23 cellular contexts compared by ENCODE assay signal in the genomic region with DNA sequence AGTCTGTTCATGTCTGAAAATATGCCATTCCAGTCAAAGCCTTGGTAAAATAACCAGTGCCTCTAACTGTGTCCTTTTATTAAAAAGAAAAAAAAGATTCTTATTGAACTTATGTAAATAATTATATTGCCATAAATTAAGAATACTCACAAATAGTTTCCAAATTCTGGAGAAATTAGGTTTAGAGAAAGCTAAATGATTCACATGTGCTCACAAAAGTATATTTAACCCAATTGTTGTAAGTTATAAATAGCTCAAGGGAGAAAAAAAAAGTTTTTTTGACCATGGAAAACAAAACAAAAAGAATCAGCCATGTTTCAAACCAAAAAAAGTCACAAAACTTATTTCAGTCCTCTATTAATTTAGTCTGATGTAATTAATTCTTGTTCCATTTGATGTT.
"Had no signal": no experiment of that assay in that cellular context is flagged by ENCODE, and none has a peak within 500 bp of the region (broad histone marks: within the 10 kb centered on the region; RNA-seq: fewer than 3 reads in every experiment).

No MANE protein-coding gene starts in this region.

- H3K9ac ChIP-seq: neural progenitor cell had no signal

- H3K9me3 Mint-ChIP-seq: stimulated activated effector memory CD8-positive, alpha-beta T cell treated with anti-CD3 and anti-CD28 coated beads, Interleukin-12 subunit alpha, Interleukin-12 subunit beta, amount 100 ng/mL, for 72 hours; type B pancreatic cell had no signal

- H3K27ac Mint-ChIP-seq: immature natural killer cell; naive thymus-derived CD4-positive, alpha-beta T cell; nephron; neural progenitor cell; stimulated activated effector memory CD8-positive, alpha-beta T cell treated with anti-CD3 and anti-CD28 coated beads, Interleukin-12 subunit alpha, Interleukin-12 subunit beta, amount 100 ng/mL, for 72 hours; type B pancreatic cell had no signal

- H3K4me1 ChIP-seq: neural progenitor cell, prostate gland, sigmoid colon, stomach, tibial artery had no signal

- ATAC-seq: left colon; left ventricle myocardium superior; lower lobe of right lung; naive thymus-derived CD4-positive, alpha-beta T cell; right cardiac atrium; stimulated activated effector memory CD8-positive, alpha-beta T cell treated with anti-CD3 and anti-CD28 coated beads, Interleukin-12 subunit alpha, Interleukin-12 subunit beta, amount 100 ng/mL, for 72 hours had no signal

- H3K36me3 ChIP-seq: lower lobe of right lung, prostate gland, sigmoid colon, stomach, tibial artery had no signal

- H3K36me3 Mint-ChIP-seq: immature natural killer cell; neural progenitor cell; stimulated activated effector memory CD8-positive, alpha-beta T cell treated with anti-CD3 and anti-CD28 coated beads, Interleukin-12 subunit alpha, Interleukin-12 subunit beta, amount 100 ng/mL, for 72 hours; type B pancreatic cell had no signal

- DNase-seq: dermis blood vessel endothelial cell; effector memory CD4-positive, alpha-beta T cell; hypothalamus; immature natural killer cell; islet precursor cell; kidney glomerular epithelial cell; left colon; left ventricle myocardium superior; lower lobe of right lung; naive thymus-derived CD4-positive, alpha-beta T cell; right cardiac atrium; sigmoid colon; stimulated activated CD4-positive, alpha-beta T cell treated with anti-CD3 and anti-CD28 coated beads, Interleukin-2, amount 100 ng/mL, for 24 hours; stimulated activated CD4-positive, alpha-beta T cell treated with anti-CD3 and anti-CD28 coated beads, Interleukin-4, amount 100 ng/mL, for 24 hours; stimulated activated naive CD4-positive, alpha-beta T cell treated with Interleukin-2 at 50 U/mL for 16 hours; stomach; tibial artery had no signal

- H3K4me3 Mint-ChIP-seq: immature natural killer cell; naive thymus-derived CD4-positive, alpha-beta T cell; nephron; neural progenitor cell; stimulated activated effector memory CD8-positive, alpha-beta T cell treated with anti-CD3 and anti-CD28 coated beads, Interleukin-12 subunit alpha, Interleukin-12 subunit beta, amount 100 ng/mL, for 72 hours; type B pancreatic cell had no signal

- H3K27ac ChIP-seq: coronary artery, neural progenitor cell, prostate gland, sigmoid colon, stomach, tibial artery had no signal

- H3K4me1 Mint-ChIP-seq: immature natural killer cell; naive thymus-derived CD4-positive, alpha-beta T cell; nephron; stimulated activated effector memory CD8-positive, alpha-beta T cell treated with anti-CD3 and anti-CD28 coated beads, Interleukin-12 subunit alpha, Interleukin-12 subunit beta, amount 100 ng/mL, for 72 hours had no signal

- H3K9me3 ChIP-seq: lower lobe of right lung, prostate gland, sigmoid colon had no signal

- H3K27me3 ChIP-seq: neural progenitor cell, sigmoid colon, stomach, tibial artery had no signal

- H3K27me3 Mint-ChIP-seq: naive thymus-derived CD4-positive, alpha-beta T cell; type B pancreatic cell had no signal

- H3K4me3 ChIP-seq: coronary artery, lower lobe of right lung, neural progenitor cell, prostate gland, sigmoid colon, stomach, tibial artery had no signal
